Comparison of ENCODE assay signal across 1 cellular context in the genomic region with DNA sequence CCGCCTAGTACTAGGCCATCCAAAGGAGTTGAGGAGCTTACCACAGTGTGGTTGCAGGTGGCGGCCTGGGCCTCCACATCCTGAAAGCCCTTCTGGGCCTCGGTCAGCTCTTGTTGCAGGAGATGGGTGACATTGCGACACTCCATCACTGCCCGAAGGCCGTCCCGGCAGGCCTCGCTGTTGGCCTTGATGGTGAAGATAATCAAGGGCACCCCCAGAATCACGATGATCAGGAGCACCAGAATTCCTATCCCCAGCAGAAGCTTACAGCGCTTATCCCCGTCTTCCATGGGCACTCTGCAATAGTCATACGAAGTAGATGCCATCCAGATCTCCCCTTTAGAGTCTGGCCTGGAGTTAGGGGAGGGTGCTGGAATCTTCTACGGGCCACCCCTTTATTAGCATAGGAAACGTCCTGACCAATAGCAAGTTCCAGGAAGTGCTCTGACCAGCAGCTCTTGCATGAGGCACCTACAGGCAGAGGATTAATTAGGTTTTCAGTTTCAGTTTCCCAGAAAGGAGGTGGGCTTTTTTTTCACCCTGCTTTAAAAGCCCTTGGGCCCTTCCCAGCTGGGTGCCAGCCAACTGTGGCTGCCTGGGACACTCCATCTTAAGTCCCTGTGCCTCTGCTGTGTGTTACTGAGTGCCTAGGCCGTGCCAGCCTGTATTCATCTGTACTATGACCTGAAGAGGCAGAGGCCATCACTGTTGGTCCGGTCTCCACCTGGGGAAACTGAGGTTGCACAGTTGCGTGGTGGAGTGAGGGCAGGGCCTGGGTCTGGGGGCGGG.
A peak's percentile ranks its signal among the peaks of the same experiment; 100 is the strongest.
TF ChIP-seq lines count a peak whose summit lies in the region.

A gene with protein sequence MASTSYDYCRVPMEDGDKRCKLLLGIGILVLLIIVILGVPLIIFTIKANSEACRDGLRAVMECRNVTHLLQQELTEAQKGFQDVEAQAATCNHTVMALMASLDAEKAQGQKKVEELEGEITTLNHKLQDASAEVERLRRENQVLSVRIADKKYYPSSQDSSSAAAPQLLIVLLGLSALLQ (minus strand): TSS at position 381 of the 789 bp plus-strand sequence. CDS start 55 bp downstream, at position 326.

TF ChIP-seq in endothelial cell of umbilical vein, 7 proteins besides CTCF, POLR2A, EP300 and RAD21:
- TF ChIP-seq, protein P1, sequence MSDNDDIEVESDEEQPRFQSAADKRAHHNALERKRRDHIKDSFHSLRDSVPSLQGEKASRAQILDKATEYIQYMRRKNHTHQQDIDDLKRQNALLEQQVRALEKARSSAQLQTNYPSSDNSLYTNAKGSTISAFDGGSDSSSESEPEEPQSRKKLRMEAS (IDR thresholded peaks at IDR 0.05; ENCODE audit: insufficient read depth, insufficient read length): no peak
- peak; percentile 57 for TF ChIP-seq POLR2AphosphoS5 (IDR thresholded peaks at IDR 0.05; ENCODE audit: insufficient read depth, low read depth, low read length)
- TF ChIP-seq EZH2 (IDR thresholded peaks at IDR 0.05; ENCODE audit: borderline replicate concordance, low read depth, low read length, severe bottlenecking): no peak
- TF ChIP-seq JUN (IDR thresholded peaks at IDR 0.05; ENCODE audit: borderline replicate concordance, insufficient read depth, insufficient read length, low read depth): no peak
- no peak for TF ChIP-seq MYC (IDR thresholded peaks at IDR 0.05; ENCODE audit: low read depth, low read length)
- TF ChIP-seq GATA2 (IDR thresholded peaks at IDR 0.05; ENCODE audit: insufficient read depth, insufficient read length, low read depth, low read length): no peak
- no peak for TF ChIP-seq FOS (IDR thresholded peaks at IDR 0.05; ENCODE audit: borderline replicate concordance, insufficient read depth, low read length)
TF ChIP-seq in endothelial cell of umbilical vein: peak in this region for 1.
